In the genomic region with DNA sequence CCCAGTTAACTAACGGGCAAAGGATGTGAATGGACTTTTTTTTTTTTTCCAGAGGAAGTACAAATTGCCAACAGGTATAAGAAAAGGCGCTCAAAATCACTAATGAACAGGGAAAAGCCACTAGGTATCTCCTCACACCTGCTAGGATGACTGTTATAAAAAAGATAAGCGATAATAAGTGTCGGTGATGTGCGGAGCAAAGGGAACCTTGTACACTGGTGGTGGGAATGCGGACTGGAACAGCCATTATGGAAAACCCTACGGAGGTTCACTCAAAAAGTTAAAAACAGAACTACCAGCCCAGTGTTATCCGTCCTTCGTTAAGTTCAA, we compare ENCODE assay signal across 3 cellular contexts.
TF ChIP-seq lines count a peak whose summit lies in the region.

No MANE protein-coding gene starts in this region.

TF ChIP-seq in SK-N-SH, 30 proteins besides CTCF, POLR2A, EP300 and RAD21 (continued from another document):
- TF ChIP-seq, protein P1, sequence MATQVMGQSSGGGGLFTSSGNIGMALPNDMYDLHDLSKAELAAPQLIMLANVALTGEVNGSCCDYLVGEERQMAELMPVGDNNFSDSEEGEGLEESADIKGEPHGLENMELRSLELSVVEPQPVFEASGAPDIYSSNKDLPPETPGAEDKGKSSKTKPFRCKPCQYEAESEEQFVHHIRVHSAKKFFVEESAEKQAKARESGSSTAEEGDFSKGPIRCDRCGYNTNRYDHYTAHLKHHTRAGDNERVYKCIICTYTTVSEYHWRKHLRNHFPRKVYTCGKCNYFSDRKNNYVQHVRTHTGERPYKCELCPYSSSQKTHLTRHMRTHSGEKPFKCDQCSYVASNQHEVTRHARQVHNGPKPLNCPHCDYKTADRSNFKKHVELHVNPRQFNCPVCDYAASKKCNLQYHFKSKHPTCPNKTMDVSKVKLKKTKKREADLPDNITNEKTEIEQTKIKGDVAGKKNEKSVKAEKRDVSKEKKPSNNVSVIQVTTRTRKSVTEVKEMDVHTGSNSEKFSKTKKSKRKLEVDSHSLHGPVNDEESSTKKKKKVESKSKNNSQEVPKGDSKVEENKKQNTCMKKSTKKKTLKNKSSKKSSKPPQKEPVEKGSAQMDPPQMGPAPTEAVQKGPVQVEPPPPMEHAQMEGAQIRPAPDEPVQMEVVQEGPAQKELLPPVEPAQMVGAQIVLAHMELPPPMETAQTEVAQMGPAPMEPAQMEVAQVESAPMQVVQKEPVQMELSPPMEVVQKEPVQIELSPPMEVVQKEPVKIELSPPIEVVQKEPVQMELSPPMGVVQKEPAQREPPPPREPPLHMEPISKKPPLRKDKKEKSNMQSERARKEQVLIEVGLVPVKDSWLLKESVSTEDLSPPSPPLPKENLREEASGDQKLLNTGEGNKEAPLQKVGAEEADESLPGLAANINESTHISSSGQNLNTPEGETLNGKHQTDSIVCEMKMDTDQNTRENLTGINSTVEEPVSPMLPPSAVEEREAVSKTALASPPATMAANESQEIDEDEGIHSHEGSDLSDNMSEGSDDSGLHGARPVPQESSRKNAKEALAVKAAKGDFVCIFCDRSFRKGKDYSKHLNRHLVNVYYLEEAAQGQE (IDR thresholded peaks at IDR 0.05; ENCODE audit: low read depth, low read length): no peak
- TF ChIP-seq FOSL2 (IDR thresholded peaks at IDR 0.05; ENCODE audit: borderline replicate concordance, low read depth) (no peak), POLR2AphosphoS5 (IDR thresholded peaks at IDR 0.05; ENCODE audit: low read depth, low read length) (no peak)
- TF ChIP-seq, protein P2, sequence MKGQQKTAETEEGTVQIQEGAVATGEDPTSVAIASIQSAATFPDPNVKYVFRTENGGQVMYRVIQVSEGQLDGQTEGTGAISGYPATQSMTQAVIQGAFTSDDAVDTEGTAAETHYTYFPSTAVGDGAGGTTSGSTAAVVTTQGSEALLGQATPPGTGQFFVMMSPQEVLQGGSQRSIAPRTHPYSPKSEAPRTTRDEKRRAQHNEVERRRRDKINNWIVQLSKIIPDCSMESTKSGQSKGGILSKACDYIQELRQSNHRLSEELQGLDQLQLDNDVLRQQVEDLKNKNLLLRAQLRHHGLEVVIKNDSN (IDR thresholded peaks at IDR 0.05; ENCODE audit: borderline replicate concordance, low read depth): no peak
TF ChIP-seq in SK-N-SH: peak in this region for 0.

TF ChIP-seq in SK-N-SH treated with all-trans-retinoic acid at 6 μM for 48 hours, 23 proteins besides CTCF, POLR2A, EP300 and RAD21 (continued from another document):
- no peak for TF ChIP-seq BACH2 (CRISPR knock-in tag; IDR thresholded peaks at IDR 0.05; ENCODE audit: borderline replicate concordance)
- TF ChIP-seq ZFP30 (CRISPR knock-in tag; IDR thresholded peaks at IDR 0.05): no peak
- TF ChIP-seq ZNF565 (CRISPR knock-in tag; conservative IDR thresholded peaks at IDR 0.05; ENCODE audit: low read depth): no peak

TF ChIP-seq in HEK293T, 16 proteins besides CTCF, POLR2A, EP300 and RAD21 (continued from another document):
- TF ChIP-seq, protein P3, sequence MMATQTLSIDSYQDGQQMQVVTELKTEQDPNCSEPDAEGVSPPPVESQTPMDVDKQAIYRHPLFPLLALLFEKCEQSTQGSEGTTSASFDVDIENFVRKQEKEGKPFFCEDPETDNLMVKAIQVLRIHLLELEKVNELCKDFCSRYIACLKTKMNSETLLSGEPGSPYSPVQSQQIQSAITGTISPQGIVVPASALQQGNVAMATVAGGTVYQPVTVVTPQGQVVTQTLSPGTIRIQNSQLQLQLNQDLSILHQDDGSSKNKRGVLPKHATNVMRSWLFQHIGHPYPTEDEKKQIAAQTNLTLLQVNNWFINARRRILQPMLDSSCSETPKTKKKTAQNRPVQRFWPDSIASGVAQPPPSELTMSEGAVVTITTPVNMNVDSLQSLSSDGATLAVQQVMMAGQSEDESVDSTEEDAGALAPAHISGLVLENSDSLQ (IDR thresholded peaks at IDR 0.05): no peak
- TF ChIP-seq NFRKB (IDR thresholded peaks at IDR 0.05) (no peak), ELF4 (IDR thresholded peaks at IDR 0.05) (no peak), TARDBP (IDR thresholded peaks at IDR 0.05) (no peak), SP1 (IDR thresholded peaks at IDR 0.05) (no peak), FOXK2 (IDR thresholded peaks at IDR 0.05) (no peak), BHLHE40 (IDR thresholded peaks at IDR 0.05; ENCODE audit: borderline replicate concordance) (no peak), L3MBTL2 (conservative IDR thresholded peaks at IDR 0.05) (no peak)
